ENCODE assay signal across 8 cellular contexts in genomic region chr20:42705550-42705949, GRCh38.
"Had no signal": no experiment of that assay in that cellular context is flagged by ENCODE, and none has a peak within 500 bp of the region (broad histone marks: within the 10 kb centered on the region; RNA-seq: fewer than 3 reads in every experiment).

No MANE protein-coding gene starts in this region.

- H2AFZ ChIP-seq: GM23338 had no signal

- H3K36me3 Mint-ChIP-seq: IgD-negative memory B cell had no signal

- H3K27ac Mint-ChIP-seq: GM23338, H9, IgD-negative memory B cell had no signal

- H3K27ac ChIP-seq: HL-60 had no signal

- H3K4me3 Mint-ChIP-seq: GM23338, H9, IgD-negative memory B cell had no signal

- ATAC-seq: GM23338, HepG2 had no signal

- H3K4me3 ChIP-seq: GM23338 had no signal

- DNase-seq: H9, HCEC 1CT had no signal

- FAIRE-seq: H1, H54, HepG2 had no signal

- H3K4me2 ChIP-seq: GM23338 had no signal

- H3K4me1 Mint-ChIP-seq: GM23338, H9, IgD-negative memory B cell had no signal

- H3K27me3 Mint-ChIP-seq: IgD-negative memory B cell had no signal
